8 cellular contexts compared by ENCODE assay signal in the genomic region with DNA sequence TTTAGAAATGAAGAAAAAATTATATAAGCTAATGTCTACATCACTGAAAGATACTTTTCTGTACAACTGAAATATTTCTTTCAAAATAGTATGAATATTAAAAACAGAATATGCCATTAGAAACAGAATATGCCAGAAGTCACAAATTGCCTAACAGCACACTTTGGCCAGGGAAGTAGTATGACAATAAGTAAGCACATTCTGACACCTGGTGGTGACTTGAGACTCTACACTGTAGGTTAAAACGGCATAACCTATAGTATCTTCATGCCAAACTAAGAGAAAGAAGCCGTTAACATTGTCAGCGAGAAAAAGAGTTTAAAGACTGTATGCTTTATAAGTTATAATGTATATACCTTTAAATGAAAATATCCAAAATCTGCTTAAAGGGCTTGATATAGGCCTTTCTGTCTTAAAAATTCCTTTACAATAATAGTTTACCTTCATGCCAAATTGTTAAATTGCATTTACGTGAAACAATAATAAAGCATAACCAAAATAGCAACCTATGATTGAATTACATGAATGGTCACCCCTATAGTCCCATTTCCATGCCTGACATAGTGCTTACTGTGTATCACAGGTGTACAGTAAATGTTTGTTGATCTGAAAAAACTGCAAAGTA. TPM values are rescaled to one million over a fixed set of nuclear protein-coding genes. Genes with fewer than 3 reads are reported as not detected.
DNase-seq lines count a peak whose midpoint lies in the region; ATAC-seq and TF ChIP-seq lines count a peak whose summit lies in the region.

No MANE protein-coding gene starts in this region.

- no peaks in the 10 kb centered on the region for H3K9me3 Mint-ChIP-seq in activated CD4-positive, alpha-beta memory T cell treated with anti-CD3 and anti-CD28 coated beads for 36 hours
- H3K9me3 Mint-ChIP-seq in nephron progenitor cell (no peaks in the 10 kb centered on the region), type B pancreatic cell (no peaks in the 10 kb centered on the region)

- CTCF ChIA-PET in activated CD4-positive, alpha-beta memory T cell treated with anti-CD3 and anti-CD28 coated beads for 36 hours (lab: Charles Lee) = interaction anchor here (0.7 to 4.5 kb wide), 28 partner anchors 25 to 813 kb away, joined by 3 to 143 read pairs (median 4); no protein-coding TSS in a partner anchor

- no peak overlapping the region for H3K27ac Mint-ChIP-seq in activated CD4-positive, alpha-beta memory T cell treated with anti-CD3 and anti-CD28 coated beads for 36 hours
- H3K27ac Mint-ChIP-seq in nephron progenitor cell (no peak overlapping the region), type B pancreatic cell (no peak overlapping the region)

- ATAC-seq in GM19438 (IDR thresholded peaks at IDR 0.05; ENCODE audit: low read depth, unreplicated experiment) = peak; percentile 92
- ATAC-seq in HG03442 (IDR thresholded peaks at IDR 0.05; ENCODE audit: unreplicated experiment) = peak; percentile 96

- TF ChIP-seq CTCF in nephron progenitor cell (IDR thresholded peaks at IDR 0.05) (peak; percentile 83), type B pancreatic cell (conservative IDR thresholded peaks at IDR 0.05) (peak; percentile 92)

- H3K36me3 Mint-ChIP-seq in activated CD4-positive, alpha-beta memory T cell treated with anti-CD3 and anti-CD28 coated beads for 36 hours = no peaks in the 10 kb centered on the region
- H3K36me3 Mint-ChIP-seq in nephron progenitor cell (ENCODE audit: low read depth) (peaks cover 48% of the 10 kb centered on the region), type B pancreatic cell (peaks cover 8% of the 10 kb centered on the region)

- peaks cover 5% of the 10 kb centered on the region for H3K4me1 Mint-ChIP-seq in activated CD4-positive, alpha-beta memory T cell treated with anti-CD3 and anti-CD28 coated beads for 36 hours (ENCODE audit: low read depth)
- H3K4me1 Mint-ChIP-seq in nephron progenitor cell = peaks cover 33% of the 10 kb centered on the region
- H3K4me1 Mint-ChIP-seq in type B pancreatic cell (ENCODE audit: unreplicated experiment) = peaks cover 6% of the 10 kb centered on the region

- H3K4me3 Mint-ChIP-seq in activated CD4-positive, alpha-beta memory T cell treated with anti-CD3 and anti-CD28 coated beads for 36 hours = no peak overlapping the region
- H3K4me3 Mint-ChIP-seq in nephron progenitor cell = no peak overlapping the region
- no peak overlapping the region for H3K4me3 Mint-ChIP-seq in type B pancreatic cell

- POLR2A ChIA-PET in activated CD4-positive, alpha-beta memory T cell treated with anti-CD3 and anti-CD28 coated beads for 36 hours (lab: Charles Lee) = interaction anchor here (1.2 kb wide), 1 partner anchor 206 kb away, joined by 3 read pairs; no protein-coding TSS in a partner anchor

- DNase-seq in DMS114 treated with DMSO at 0.1 percent for 48 hours (lab: John Stamatoyannopoulos, UW; ENCODE audit: unreplicated experiment) (peak; percentile 53), NCI-H510A (lab: John Stamatoyannopoulos, UW) (peak; percentile 13), fibroblast of gingiva (ENCODE audit: low read depth) (peak; percentile 76), nephron progenitor cell (peak; percentile 34), type B pancreatic cell (ENCODE audit: extremely low spot score, unreplicated experiment) (no peak)
- DNase-seq in activated CD4-positive, alpha-beta memory T cell treated with anti-CD3 and anti-CD28 coated beads for 36 hours = peak; percentile 33

- H3K27me3 Mint-ChIP-seq in activated CD4-positive, alpha-beta memory T cell treated with anti-CD3 and anti-CD28 coated beads for 36 hours = no peaks in the 10 kb centered on the region
- peaks cover 4% of the 10 kb centered on the region for H3K27me3 Mint-ChIP-seq in nephron progenitor cell (ENCODE audit: low read depth, poor library complexity)
- no peaks in the 10 kb centered on the region for H3K27me3 Mint-ChIP-seq in type B pancreatic cell

- intact Hi-C loops in activated CD4-positive, alpha-beta memory T cell treated with anti-CD3 and anti-CD28 coated beads for 36 hours (cut with micrococcal nuclease) = loop anchor here (1.0 to 10.0 kb wide), 7 partner anchors 87 to 809 kb away; partner anchors contain the start of gene TIGD2

RNA-seq across cellular contexts. Expression of gene FAM13A, which starts 32.8 kb away (rescaled TPM):
- 1 to 10 TPM; 2.3 to 2.6 TPM for total RNA-seq in activated CD4-positive, alpha-beta memory T cell treated with anti-CD3 and anti-CD28 coated beads for 36 hours
- 29.5 and 46.8 TPM in 2 replicates for total RNA-seq in type B pancreatic cell (ENCODE audit: low replicate concordance)
